In genomic region chr11:118913411-118914125, GRCh38 we compare ENCODE assay signal across 1 cellular context.
TF ChIP-seq lines count a peak whose summit lies in the region.

No MANE protein-coding gene starts in this region.

TF ChIP-seq in K562, 482 proteins besides CTCF, POLR2A, EP300 and RAD21:
- TF ChIP-seq ZNF197 (CRISPR knock-in tag; IDR thresholded peaks at IDR 0.05; ENCODE audit: low read depth) (no peak), SMARCA4 (IDR thresholded peaks at IDR 0.05) (no peak), KAT7 (CRISPR knock-in tag; IDR thresholded peaks at IDR 0.05; ENCODE audit: borderline replicate concordance) (no peak), E2F6 (IDR thresholded peaks at IDR 0.05; ENCODE audit: borderline replicate concordance in 1 of 2, extremely low read depth in 1 of 2, insufficient read depth in 1 of 2, insufficient read length in 1 of 2, low read depth in 1 of 2, low read length in 1 of 2, poor library complexity in 1 of 2, severe bottlenecking in 1 of 2) (no peak), NRF1 (conservative IDR thresholded peaks at IDR 0.05 in 1 of 2, IDR thresholded peaks at IDR 0.05 in 1 of 2) (no peak), DIDO1 (tag; IDR thresholded peaks at IDR 0.05; ENCODE audit: low read depth) (no peak), PCBP2 (IDR thresholded peaks at IDR 0.05; ENCODE audit: low read depth, low read length, poor library complexity, severe bottlenecking) (no peak), THRB (CRISPR knock-in tag; conservative IDR thresholded peaks at IDR 0.05) (no peak), SMAD2 (IDR thresholded peaks at IDR 0.05; ENCODE audit: low read depth, low read length) (no peak), RHOXF2B (CRISPR knock-in tag; conservative IDR thresholded peaks at IDR 0.05) (no peak), ZNF583 (CRISPR knock-in tag; IDR thresholded peaks at IDR 0.05) (no peak), ZNF57 (CRISPR knock-in tag; IDR thresholded peaks at IDR 0.05) (no peak), SUPT5H (IDR thresholded peaks at IDR 0.05) (no peak), POLR3A (IDR thresholded peaks at IDR 0.05; ENCODE audit: borderline replicate concordance, extremely low read depth, insufficient read depth, insufficient read length) (no peak), MITF (IDR thresholded peaks at IDR 0.05) (no peak), GMEB1 (CRISPR knock-in tag; IDR thresholded peaks at IDR 0.05) (no peak)
